In the genomic region with DNA sequence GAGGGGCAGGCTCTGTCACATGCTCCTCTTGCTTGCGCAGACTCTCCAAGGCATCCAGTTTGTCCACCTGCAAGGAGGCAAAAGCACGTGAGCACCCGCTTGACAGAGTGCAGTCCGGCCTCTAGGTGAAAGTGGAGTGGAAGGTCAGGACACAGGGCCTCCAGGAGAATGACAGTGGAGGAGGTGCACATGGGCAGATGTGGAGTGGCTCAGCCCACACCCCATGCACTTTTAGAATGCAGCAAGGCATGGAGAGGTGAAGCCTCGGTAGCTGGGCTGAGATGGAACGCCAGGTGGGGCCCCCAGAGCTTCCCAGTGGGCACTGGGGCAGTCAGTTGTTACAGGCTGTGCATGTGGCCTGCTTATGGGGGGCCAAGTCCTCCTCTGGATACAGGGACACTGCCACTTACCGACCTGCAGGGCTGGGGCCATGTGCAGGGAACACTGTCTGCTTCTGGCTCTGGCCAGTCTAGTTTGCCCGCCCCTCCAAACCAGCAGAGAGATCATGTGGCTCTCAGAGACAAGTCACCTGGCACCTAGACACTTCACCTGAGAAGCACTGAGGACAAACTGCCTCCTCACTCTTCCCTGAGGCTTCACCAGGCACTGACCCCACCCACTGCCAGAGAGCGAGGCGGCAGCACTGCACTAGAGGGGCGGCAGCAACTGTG, we compare ENCODE assay signal across 1 cellular context.
TF ChIP-seq lines count a peak whose summit lies in the region.

No MANE protein-coding gene starts in this region.

TF ChIP-seq in K562, 482 proteins besides CTCF, POLR2A, EP300 and RAD21:
- TF ChIP-seq RBBP5 (IDR thresholded peaks at IDR 0.05; ENCODE audit: borderline replicate concordance, insufficient read depth, low read length, poor library complexity, severe bottlenecking), result peak; percentile 59
- peak; percentile 13; the same call in 1 of the 2 replicates for TF ChIP-seq BHLHE40 (IDR thresholded peaks at IDR 0.05; ENCODE audit: low read length)
- TF ChIP-seq, protein P1, sequence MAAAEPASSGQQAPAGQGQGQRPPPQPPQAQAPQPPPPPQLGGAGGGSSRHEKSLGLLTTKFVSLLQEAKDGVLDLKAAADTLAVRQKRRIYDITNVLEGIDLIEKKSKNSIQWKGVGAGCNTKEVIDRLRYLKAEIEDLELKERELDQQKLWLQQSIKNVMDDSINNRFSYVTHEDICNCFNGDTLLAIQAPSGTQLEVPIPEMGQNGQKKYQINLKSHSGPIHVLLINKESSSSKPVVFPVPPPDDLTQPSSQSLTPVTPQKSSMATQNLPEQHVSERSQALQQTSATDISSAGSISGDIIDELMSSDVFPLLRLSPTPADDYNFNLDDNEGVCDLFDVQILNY (CRISPR knock-in tag; IDR thresholded peaks at IDR 0.05), result no peak
- peak; percentile 40 for TF ChIP-seq KDM5B (IDR thresholded peaks at IDR 0.05; ENCODE audit: insufficient replicate concordance, low read depth, low read length)
- TF ChIP-seq, protein P2, sequence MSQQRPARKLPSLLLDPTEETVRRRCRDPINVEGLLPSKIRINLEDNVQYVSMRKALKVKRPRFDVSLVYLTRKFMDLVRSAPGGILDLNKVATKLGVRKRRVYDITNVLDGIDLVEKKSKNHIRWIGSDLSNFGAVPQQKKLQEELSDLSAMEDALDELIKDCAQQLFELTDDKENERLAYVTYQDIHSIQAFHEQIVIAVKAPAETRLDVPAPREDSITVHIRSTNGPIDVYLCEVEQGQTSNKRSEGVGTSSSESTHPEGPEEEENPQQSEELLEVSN (IDR thresholded peaks at IDR 0.05; ENCODE audit: borderline replicate concordance in 1 of 2, extremely low read depth in 1 of 2, insufficient read depth in 1 of 2, insufficient read length in 1 of 2, low read depth in 1 of 2, low read length in 1 of 2, poor library complexity in 1 of 2, severe bottlenecking in 1 of 2), result peak in 1 of 2 experiments; percentile 24
- no peak for TF ChIP-seq CCNT2 (IDR thresholded peaks at IDR 0.05; ENCODE audit: borderline replicate concordance, extremely low read depth, insufficient read length, low read depth, low read length)
- TF ChIP-seq ETS2 (tag; IDR thresholded peaks at IDR 0.05; ENCODE audit: borderline replicate concordance, poor library complexity, severe bottlenecking), result no peak
- no peak for TF ChIP-seq MYC (IDR thresholded peaks at IDR 0.05; ENCODE audit: low read depth, low read length)
- peak; percentile 26; the same call in 1 of the 2 replicates for TF ChIP-seq MYC (CRISPR knock-in tag; IDR thresholded peaks at IDR 0.05; ENCODE audit: borderline replicate concordance, low read depth)
TF ChIP-seq in K562: peak in this region for 5.
